ENCODE assay signal across 13 cellular contexts in the genomic region with DNA sequence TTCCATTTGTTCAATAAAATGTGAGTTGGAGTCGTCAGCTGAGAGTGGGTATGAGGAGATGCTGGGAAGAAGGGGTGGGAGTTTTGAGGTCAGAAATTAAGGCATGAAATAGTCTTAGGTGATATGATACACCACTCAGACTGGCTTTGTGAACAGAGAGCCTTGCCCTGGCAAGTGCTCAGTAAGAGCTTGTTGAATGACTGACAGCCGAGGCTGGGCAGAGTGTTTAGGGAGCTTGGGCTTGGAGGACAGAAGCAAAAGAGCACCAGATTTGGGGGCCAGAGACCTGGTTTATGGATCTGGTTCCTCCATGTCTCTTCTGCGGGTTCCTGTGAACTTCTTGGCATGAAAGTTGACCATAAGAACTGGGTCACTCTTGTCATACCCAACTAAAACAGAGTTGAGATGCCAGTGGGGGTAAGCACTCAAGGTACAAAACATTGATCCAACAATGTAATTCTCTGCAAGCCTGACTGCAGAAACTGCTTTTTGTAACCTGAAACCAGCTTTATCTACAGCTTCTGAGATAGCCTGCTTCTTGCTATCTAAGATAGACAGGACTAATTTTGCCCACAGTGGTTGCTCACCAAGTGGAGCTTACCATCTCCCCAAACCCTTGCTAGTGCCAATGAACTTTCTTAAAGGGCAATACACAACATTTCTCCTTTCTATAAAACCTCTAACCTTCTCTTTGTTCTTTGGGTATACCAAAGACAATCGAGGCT.
"Had no signal": no experiment of that assay in that cellular context is flagged by ENCODE, and none has a peak within 500 bp of the region (broad histone marks: within the 10 kb centered on the region; RNA-seq: fewer than 3 reads in every experiment).

No MANE protein-coding gene starts in this region.

- H3K9me3 ChIP-seq: ovary, testis had no signal

- H3K27ac ChIP-seq: epithelial cell of prostate, ovary, testis, VCaP had no signal

- H3K36me3 ChIP-seq: ovary had no signal

- H3K4me3 ChIP-seq: ovary, testis had no signal

- ATAC-seq: activated CD4-positive, alpha-beta T cell treated with anti-CD3 and anti-CD28 coated beads for 36 hours; activated CD8-positive, alpha-beta T cell treated with anti-CD3 and anti-CD28 coated beads, Interleukin-2, amount 10 ng/mL, durations not matched to agents 7 days and 5 days had no signal

- H3K27me3 ChIP-seq: ovary, testis had no signal

- DNase-seq: activated CD4-positive, alpha-beta T cell treated with anti-CD3 and anti-CD28 coated beads for 36 hours; activated CD8-positive, alpha-beta memory T cell treated with anti-CD3 and anti-CD28 coated beads, Interleukin-2, amount 50 U/mL, for 48 hours; activated CD8-positive, alpha-beta T cell treated with anti-CD3 and anti-CD28 coated beads, Interleukin-2, amount 10 ng/mL, durations not matched to agents 7 days and 5 days; activated naive CD4-positive, alpha-beta T cell treated with Interleukin-2 at 50 U/mL for 16 hours; effector memory CD4-positive, alpha-beta T cell; hippocampal formation; kidney glomerular epithelial cell; ovary; stimulated activated CD4-positive, alpha-beta T cell treated with anti-CD3 and anti-CD28 coated beads, Interleukin-4, amount 100 ng/mL, for 1 hour; stimulated activated CD8-positive, alpha-beta memory T cell treated with anti-CD3 and anti-CD28 coated beads, Interleukin-4, amount 100 ng/mL, for 48 hours; testis had no signal
